In genomic region chr17:17213775-17214174, GRCh38 we compare ENCODE assay signal across 26 cellular contexts.
"Had no signal": no experiment of that assay in that cellular context is flagged by ENCODE, and none has a peak within 500 bp of the region (broad histone marks: within the 10 kb centered on the region; RNA-seq: fewer than 3 reads in every experiment).

No MANE protein-coding gene starts in this region.

- H3K27ac ChIP-seq: ascending aorta, KMS-11 had no signal

- H3K4me3 ChIP-seq: ascending aorta had no signal

- H3K9me3 Mint-ChIP-seq: activated naive CD4-positive, alpha-beta T cell treated with anti-CD3 and anti-CD28 coated beads, Interleukin-2, amount 50 U/mL, for 72 hours; activated naive CD8-positive, alpha-beta T cell treated with anti-CD3 and anti-CD28 coated beads, Interleukin-2, amount 50 U/mL, for 24 hours; brain; T-helper 1 cell treated with Interleukin-12 subunit alpha and Interleukin-12 subunit beta and Interleukin-4 antibody, amounts not matched to agents 30 μg/mL and 1 μg/mL, for 36 hours; WTC11 had no signal

- H3K4me2 ChIP-seq: KMS-11 had no signal

- H3K27me3 ChIP-seq: ascending aorta had no signal

- H3K4me3 Mint-ChIP-seq: activated CD8-positive, alpha-beta T cell treated with anti-CD3 and anti-CD28 coated beads, Interleukin-2, amount 10 ng/mL, durations not matched to agents 7 days and 5 days; activated naive CD8-positive, alpha-beta T cell treated with anti-CD3 and anti-CD28 coated beads, Interleukin-2, amount 50 U/mL, for 24 hours; brain; T-helper 1 cell treated with Interleukin-12 subunit alpha and Interleukin-12 subunit beta and Interleukin-4 antibody, amounts not matched to agents 30 μg/mL and 1 μg/mL, for 36 hours; WTC11 had no signal

- H3K4me1 Mint-ChIP-seq: activated naive CD8-positive, alpha-beta T cell treated with anti-CD3 and anti-CD28 coated beads, Interleukin-2, amount 50 U/mL, for 24 hours; brain; WTC11 had no signal

- H3K27ac Mint-ChIP-seq: activated CD8-positive, alpha-beta T cell treated with anti-CD3 and anti-CD28 coated beads, Interleukin-2, amount 10 ng/mL, durations not matched to agents 7 days and 5 days; activated naive CD4-positive, alpha-beta T cell treated with anti-CD3 and anti-CD28 coated beads, Interleukin-2, amount 50 U/mL, for 72 hours; activated naive CD8-positive, alpha-beta T cell treated with anti-CD3 and anti-CD28 coated beads, Interleukin-2, amount 50 U/mL, for 24 hours; brain; T-helper 1 cell treated with Interleukin-12 subunit alpha and Interleukin-12 subunit beta and Interleukin-4 antibody, amounts not matched to agents 30 μg/mL and 1 μg/mL, for 36 hours; WTC11 had no signal

- H3K27me3 Mint-ChIP-seq: activated naive CD8-positive, alpha-beta T cell treated with anti-CD3 and anti-CD28 coated beads, Interleukin-2, amount 50 U/mL, for 24 hours had no signal

- ATAC-seq: activated CD8-positive, alpha-beta T cell treated with anti-CD3 and anti-CD28 coated beads, Interleukin-2, amount 10 ng/mL, durations not matched to agents 7 days and 5 days; activated naive CD4-positive, alpha-beta T cell treated with anti-CD3 and anti-CD28 coated beads, Interleukin-2, amount 50 U/mL, for 72 hours; activated naive CD8-positive, alpha-beta T cell treated with anti-CD3 and anti-CD28 coated beads, Interleukin-2, amount 50 U/mL, for 24 hours; Panc1; WTC11 had no signal

- H3K9ac ChIP-seq: KMS-11 had no signal

- H3K9me3 ChIP-seq: ascending aorta had no signal

- H3K4me1 ChIP-seq: ascending aorta had no signal

- DNase-seq: activated CD4-positive, alpha-beta T cell treated with anti-CD3 and anti-CD28 coated beads for 48 hours; activated CD4-positive, alpha-beta T cell treated with anti-CD3 and anti-CD28 coated beads, Interleukin-2, amount 50 U/mL, for 4 hours; activated CD4-positive, CD25-positive, alpha-beta regulatory T cell treated with anti-CD3 and anti-CD28 coated beads, Interleukin-2, amount 50 U/mL, for 72 hours; activated CD8-positive, alpha-beta memory T cell treated with anti-CD3 and anti-CD28 coated beads, Interleukin-2, amount 50 U/mL, for 48 hours; activated CD8-positive, alpha-beta T cell treated with anti-CD3 and anti-CD28 coated beads, Interleukin-2, amount 10 ng/mL, durations not matched to agents 7 days and 5 days; activated naive CD8-positive, alpha-beta T cell treated with anti-CD3 and anti-CD28 coated beads, Interleukin-2, amount 50 U/mL, for 24 hours; activated T-cell treated with anti-CD3 and anti-CD28 coated beads, Interleukin-2, amount 50 U/mL, for 1 hour; amniotic stem cell; MV-4-11; NCI-H1092 treated with DMSO at 0.1 percent for 48 hours; NCI-H1436; NCI-H1694 treated with DMSO at 0.1 percent for 48 hours; NCI-H2081; NCI-H510A treated with DMSO at 0.1 percent for 48 hours; NCI-H69; NK-92 treated with Interleukin-12 subunit alpha and Interleukin-12 subunit beta, amount 100 ng/mL, for 24 hours; OCI-M1; RPMI8226; SHP77 treated with DMSO at 0.1 percent for 48 hours had no signal
